Comparison of ENCODE assay signal across 1 cellular context in genomic region chr22:20019661-20020532, GRCh38.
TF ChIP-seq lines count a peak whose summit lies in the region.

No MANE protein-coding gene starts in this region.

TF ChIP-seq in HCT116, 20 proteins besides CTCF, POLR2A, EP300 and RAD21 (continued from another document):
- no peak for TF ChIP-seq ELF1 (IDR thresholded peaks at IDR 0.05; ENCODE audit: borderline replicate concordance, low read depth)
- TF ChIP-seq MAX (IDR thresholded peaks at IDR 0.05), result no peak
- TF ChIP-seq POLR2AphosphoS5 (IDR thresholded peaks at IDR 0.05; ENCODE audit: low read depth, low read length), result no peak
